Comparison of ENCODE assay signal across 8 cellular contexts in genomic region chr12:78863482-78864427, GRCh38. TPM values are rescaled to one million over a fixed set of nuclear protein-coding genes. Genes with fewer than 3 reads are reported as not detected.
DNase-seq lines count a peak whose midpoint lies in the region; ATAC-seq, FAIRE-seq and TF ChIP-seq lines count a peak whose summit lies in the region.

No MANE protein-coding gene starts in this region.

- DNase-seq in DMS153 (lab: John Stamatoyannopoulos, UW) (peak; percentile 89), LHCN-M2 (ENCODE audit: low read depth) (peak; percentile 59), pancreas (peak; percentile 21 to 75 (median 46)), globus pallidus (ENCODE audit: low spot score) (no peak), SIG-M5 (lab: John Stamatoyannopoulos, UW) (no peak)

- peaks cover 35% of the 10 kb centered on the region for H3K27me3 ChIP-seq in gastroesophageal sphincter
- no peaks in the 10 kb centered on the region for H3K27me3 ChIP-seq in pancreas

- FAIRE-seq in pancreas (lab: Jason Lieb, UNC), result no peak

- peak; percentile 65 for ATAC-seq in GM21529 (IDR thresholded peaks at IDR 0.05; ENCODE audit: unreplicated experiment)
- ATAC-seq in SK-N-SH treated with all-trans-retinoic acid at 6 μM for 48 hours, result peak; percentile 77
- ATAC-seq in gastroesophageal sphincter, result peak; percentile 77
- peak; percentile 79 to 95 (median 92) for ATAC-seq in pancreas

- H3K36me3 ChIP-seq in gastroesophageal sphincter (no peaks in the 10 kb centered on the region), pancreas (no peaks in the 10 kb centered on the region)

- TF ChIP-seq POLR2A in gastroesophageal sphincter (IDR thresholded peaks at IDR 0.05), result no peak

- H3K27ac ChIP-seq in gastroesophageal sphincter (peak overlapping the region in 1 of 4 donors; percentile 65), pancreas (no peak overlapping the region)

- peak overlapping the region; percentile 2 to 49 for H3K4me3 ChIP-seq in gastroesophageal sphincter
- H3K4me3 ChIP-seq in pancreas, result peak overlapping the region; percentile 14 to 49 (median 28)

- H3K9me3 ChIP-seq in gastroesophageal sphincter, result no peaks in the 10 kb centered on the region
- no peaks in the 10 kb centered on the region for H3K9me3 ChIP-seq in pancreas

- intact Hi-C loops in pancreas (cut with DNase I), result no loop called here

- TF ChIP-seq EP300 in gastroesophageal sphincter (IDR thresholded peaks at IDR 0.05), result no peak

- H3K4me1 ChIP-seq in gastroesophageal sphincter, result peaks cover 0 to 22% (median 12%) of the 10 kb centered on the region in 3 donors
- H3K4me1 ChIP-seq in pancreas, result peaks cover 0 to 4% (median 0%) of the 10 kb centered on the region in 3 donors

- TF ChIP-seq CTCF in gastroesophageal sphincter (IDR thresholded peaks at IDR 0.05) (no peak), pancreas (IDR thresholded peaks at IDR 0.05) (no peak)

- WGBS in gastroesophageal sphincter (ENCODE audit: low coverage in 1 of 2), 2 donors, result 5 to 6% methylated on average over 22 to 23 of the region's 41 CpGs
- WGBS in pancreas, 2 donors, result 1 to 2% methylated on average over 41 of the region's 41 CpGs

TF ChIP-seq in SK-N-SH treated with all-trans-retinoic acid at 6 μM for 48 hours, 23 proteins besides CTCF, POLR2A, EP300 and RAD21:
- TF ChIP-seq CSRNP3 (CRISPR knock-in tag; IDR thresholded peaks at IDR 0.05) (no peak), PPARA (CRISPR knock-in tag; IDR thresholded peaks at IDR 0.05; ENCODE audit: borderline replicate concordance) (no peak), ZNF565 (CRISPR knock-in tag; conservative IDR thresholded peaks at IDR 0.05; ENCODE audit: low read depth) (no peak), POU6F1 (CRISPR knock-in tag; IDR thresholded peaks at IDR 0.05; ENCODE audit: borderline replicate concordance, low read depth) (no peak), SNAI2 (CRISPR knock-in tag; IDR thresholded peaks at IDR 0.05) (no peak), GLIS3 (CRISPR knock-in tag; IDR thresholded peaks at IDR 0.05) (no peak), BACH2 (CRISPR knock-in tag; IDR thresholded peaks at IDR 0.05; ENCODE audit: borderline replicate concordance) (no peak), ARNTL (CRISPR knock-in tag; IDR thresholded peaks at IDR 0.05; ENCODE audit: borderline replicate concordance, low read depth) (no peak), PATZ1 (CRISPR knock-in tag; IDR thresholded peaks at IDR 0.05; ENCODE audit: borderline replicate concordance) (no peak)
TF ChIP-seq in SK-N-SH treated with all-trans-retinoic acid at 6 μM for 48 hours: peak in this region for 0.

RNA-seq across cellular contexts. Expression of gene SYT1, which starts 0.8 kb away (rescaled TPM):
- total RNA-seq in LHCN-M2 (2014; rRNA removed) (31.4 and 61.0 TPM in 2 replicates), gastroesophageal sphincter (1 to 10 TPM; 1.9 to 6.6 (median 3.5) TPM), pancreas (under 1 TPM; 0.16 to 0.64 (median 0.26) TPM)
- polyA plus RNA-seq in LHCN-M2 (2012), result 11.1 TPM
- polyA plus RNA-seq in pancreas, result 1 to 10 TPM in 1 of 2 donors, under 1 TPM in 1; 0.19 to 1.2 TPM

Comparison
In these comparisons a context has a peak if more than half of its experiments do, and no peak if none do; other contexts are left out.
1. DNase-seq: peak in DMS153 (single experiment), LHCN-M2 (single experiment) and pancreas (6 of 6); none in globus pallidus (single experiment) and SIG-M5 (single experiment).
2. Peak in every context shown above with its lines, with median percentiles within 50 percentile points of each other: ATAC-seq.